30 cellular contexts compared by ENCODE assay signal in genomic region chr2:191015831-191016230, GRCh38.
"Had no signal": no experiment of that assay in that cellular context is flagged by ENCODE, and none has a peak within 500 bp of the region (broad histone marks: within the 10 kb centered on the region; RNA-seq: fewer than 3 reads in every experiment).

No MANE protein-coding gene starts in this region.

- H3K27ac Mint-ChIP-seq: activated CD4-positive, alpha-beta memory T cell treated with anti-CD3 and anti-CD28 coated beads, Interleukin-2, amount 10 ng/mL, durations not matched to agents 7 days and 5 days; activated T-helper 17 cell treated with anti-CD3 and anti-CD28 coated beads, Interleukin-2, amount 50 U/mL, for 72 hours had no signal

- H3K27ac ChIP-seq: SJCRH30, SK-N-MC, VCaP had no signal

- H3K36me3 Mint-ChIP-seq: brain had no signal

- H3K9me3 ChIP-seq: SJCRH30 had no signal

- H3K4me1 Mint-ChIP-seq: brain had no signal

- H3K27me3 Mint-ChIP-seq: activated B cell treated with CpG ODN at 0.5 μM for 24 hours; activated CD4-positive, alpha-beta memory T cell treated with anti-CD3 and anti-CD28 coated beads, Interleukin-2, amount 10 ng/mL, durations not matched to agents 7 days and 5 days; activated T-helper 17 cell treated with anti-CD3 and anti-CD28 coated beads, Interleukin-2, amount 50 U/mL, for 72 hours had no signal

- H3K4me3 Mint-ChIP-seq: activated B cell treated with CpG ODN at 0.5 μM for 24 hours; activated CD4-positive, alpha-beta memory T cell treated with anti-CD3 and anti-CD28 coated beads, Interleukin-2, amount 10 ng/mL, durations not matched to agents 7 days and 5 days; activated CD8-positive, alpha-beta memory T cell treated with anti-CD3 and anti-CD28 coated beads, Interleukin-2, amount 10 ng/mL, durations not matched to agents 7 days and 5 days; activated T-helper 17 cell treated with anti-CD3 and anti-CD28 coated beads, Interleukin-2, amount 50 U/mL, for 72 hours had no signal

- H3K9me3 Mint-ChIP-seq: activated B cell treated with CpG ODN at 0.5 μM for 24 hours, brain had no signal

- H3K4me3 ChIP-seq: SJCRH30, SK-N-MC had no signal

- DNase-seq: activated B cell treated with CpG ODN at 0.5 μM for 24 hours; activated CD4-positive, alpha-beta memory T cell treated with anti-CD3 and anti-CD28 coated beads, Interleukin-2, amount 10 ng/mL, durations not matched to agents 7 days and 5 days; activated CD4-positive, alpha-beta T cell treated with anti-CD3 and anti-CD28 coated beads for 4 hours; activated CD4-positive, CD25-positive, alpha-beta regulatory T cell treated with anti-CD3 and anti-CD28 coated beads, Interleukin-2, amount 50 U/mL, for 72 hours; activated CD8-positive, alpha-beta memory T cell treated with anti-CD3 and anti-CD28 coated beads for 24 hours; activated CD8-positive, alpha-beta memory T cell treated with anti-CD3 and anti-CD28 coated beads, Interleukin-2, amount 10 ng/mL, durations not matched to agents 7 days and 5 days; activated CD8-positive, alpha-beta memory T cell treated with anti-CD3 and anti-CD28 coated beads, Interleukin-2, amount 50 U/mL, for 48 hours; activated effector memory CD4-positive, alpha-beta T cell treated with anti-CD3 and anti-CD28 coated beads, Interleukin-2, amount 50 U/mL, for 16 hours; activated naive CD4-positive, alpha-beta T cell; activated naive CD4-positive, alpha-beta T cell treated with anti-CD3 and anti-CD28 coated beads, Interleukin-2, amount 50 U/mL, for 16 hours; activated T-cell treated with anti-CD3 and anti-CD28 coated beads, Interleukin-2, amount 50 U/mL, for 48 hours; anterior cingulate cortex; caudate nucleus; cerebellar nuclear complex; NCI-H1105; NCI-H1417 treated with DMSO at 0.1 percent for 48 hours; NCI-H187 treated with DMSO at 0.1 percent for 48 hours; NCI-H2081; NCI-H226; NCI-H446 treated with DMSO at 0.1 percent for 48 hours; NCI-H524; SHP77; SJCRH30; T-helper 2 cell; T-helper 9 cell had no signal

- H3K27me3 ChIP-seq: SJCRH30 had no signal

- ATAC-seq: activated CD8-positive, alpha-beta memory T cell treated with anti-CD3 and anti-CD28 coated beads, Interleukin-2, amount 10 ng/mL, durations not matched to agents 7 days and 5 days; Panc1 had no signal

- H3K36me3 ChIP-seq: SJCRH30 had no signal
